ENCODE assay signal across 8 cellular contexts in the genomic region with DNA sequence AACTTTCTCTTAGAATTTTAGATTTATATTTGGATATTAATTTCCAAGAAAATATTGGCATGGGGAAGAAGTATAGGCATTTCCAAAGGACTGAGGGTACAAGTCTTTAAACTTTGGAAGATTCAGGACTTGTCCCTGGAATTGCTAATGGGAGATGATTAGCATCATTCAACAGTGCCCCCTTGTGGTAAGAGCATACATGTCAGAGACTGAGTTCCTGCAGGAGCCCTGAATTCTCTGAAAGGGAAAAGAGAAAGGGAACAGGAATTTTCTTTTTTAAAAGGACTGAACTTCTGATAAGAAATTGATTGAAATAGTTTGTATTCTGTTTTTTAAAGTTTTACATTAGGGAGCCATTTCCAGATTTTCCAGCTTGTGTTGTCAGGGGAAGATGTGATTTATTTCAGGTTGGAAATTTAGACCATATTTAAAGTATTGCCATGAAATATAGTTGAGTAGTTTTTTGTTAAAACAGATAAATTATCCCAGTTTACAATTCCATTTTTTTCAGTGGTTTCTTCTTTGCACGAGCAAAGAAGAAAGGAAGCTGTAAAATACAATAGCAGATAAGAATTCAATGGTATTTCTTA. TPM values are rescaled to one million over a fixed set of nuclear protein-coding genes. Genes with fewer than 3 reads are reported as not detected.
DNase-seq lines count a peak whose midpoint lies in the region; ATAC-seq and TF ChIP-seq lines count a peak whose summit lies in the region.

No MANE protein-coding gene starts in this region.

- CTCF ChIA-PET in activated naive CD4-positive, alpha-beta T cell treated with anti-CD3 and anti-CD28 coated beads for 36 hours (lab: Charles Lee), result interaction anchor here (0.7 to 4.1 kb wide), 16 partner anchors 11 to 622 kb away, joined by 3 to 29 read pairs (median 3); no protein-coding TSS in a partner anchor

- H3K9me3 ChIP-seq in MG63, result no peaks in the 10 kb centered on the region
- no peaks in the 10 kb centered on the region for H3K9me3 ChIP-seq in colonic mucosa
- H3K9me3 ChIP-seq in thoracic aorta, result no peaks in the 10 kb centered on the region

- H3K4me3 Mint-ChIP-seq in activated naive CD4-positive, alpha-beta T cell treated with anti-CD3 and anti-CD28 coated beads for 36 hours, result no peak overlapping the region

- no peaks in the 10 kb centered on the region for H3K36me3 Mint-ChIP-seq in activated naive CD4-positive, alpha-beta T cell treated with anti-CD3 and anti-CD28 coated beads for 36 hours (ENCODE audit: low read depth)

- no peaks in the 10 kb centered on the region for H3K9me3 Mint-ChIP-seq in activated naive CD4-positive, alpha-beta T cell treated with anti-CD3 and anti-CD28 coated beads for 36 hours

- no peak for ATAC-seq in thoracic aorta (ENCODE audit: insufficient number of reproducible peaks, low FRiP score, low read depth)
- ATAC-seq in HG03135 (IDR thresholded peaks at IDR 0.05; ENCODE audit: unreplicated experiment), result no peak

- H3K27ac ChIP-seq in colonic mucosa (no peak overlapping the region), thoracic aorta (peak overlapping the region; percentile 17 to 49)

- no peaks in the 10 kb centered on the region for H3K4me1 ChIP-seq in colonic mucosa
- peaks cover 10 to 36% of the 10 kb centered on the region in 2 donors for H3K4me1 ChIP-seq in thoracic aorta (ENCODE audit: control insufficient read depth in 1 of 2, low read depth in 2 of 2)

- H3K27me3 Mint-ChIP-seq in activated naive CD4-positive, alpha-beta T cell treated with anti-CD3 and anti-CD28 coated beads for 36 hours (ENCODE audit: low read depth), result no peaks in the 10 kb centered on the region

- peaks cover 4% of the 10 kb centered on the region for H3K4me1 Mint-ChIP-seq in activated naive CD4-positive, alpha-beta T cell treated with anti-CD3 and anti-CD28 coated beads for 36 hours (ENCODE audit: low read depth)

- TF ChIP-seq CTCF in colonic mucosa (IDR thresholded peaks at IDR 0.05), result peak; percentile 72
- peak; percentile 87 for TF ChIP-seq CTCF in thoracic aorta (IDR thresholded peaks at IDR 0.05)

- intact Hi-C loops in activated naive CD4-positive, alpha-beta T cell treated with anti-CD3 and anti-CD28 coated beads for 36 hours (cut with micrococcal nuclease), result loop anchor here (1.0 to 5.0 kb wide), 6 partner anchors 50 to 635 kb away; no protein-coding TSS in a partner anchor
- intact Hi-C loops in colonic mucosa (cut with DNase I), result loop anchor here (5.0 kb wide), 1 partner anchor 215 kb away; no protein-coding TSS in a partner anchor

- H3K36me3 ChIP-seq in MG63, result peaks cover 17% of the 10 kb centered on the region
- H3K36me3 ChIP-seq in colonic mucosa, result no peaks in the 10 kb centered on the region
- peaks cover 10% of the 10 kb centered on the region for H3K36me3 ChIP-seq in thoracic aorta

- H3K9ac ChIP-seq in colonic mucosa (ENCODE audit: low read depth in 2 of 2, low read length in 2 of 2), result no peak overlapping the region

- H3K4me3 ChIP-seq in MG63 (no peak overlapping the region), colonic mucosa (no peak overlapping the region), thoracic aorta (no peak overlapping the region)

- no peak overlapping the region for H3K27ac Mint-ChIP-seq in activated naive CD4-positive, alpha-beta T cell treated with anti-CD3 and anti-CD28 coated beads for 36 hours

- peak; percentile 44 for DNase-seq in activated naive CD4-positive, alpha-beta T cell treated with anti-CD3 and anti-CD28 coated beads for 36 hours
- no peak for DNase-seq in activated naive CD4-positive, alpha-beta T cell (lab: John Stamatoyannopoulos, UW)
- peak; percentile 25 for DNase-seq in MG63
- DNase-seq in SHP77 (lab: John Stamatoyannopoulos, UW), result peak; percentile 73 to 76
- DNase-seq in colonic mucosa, result peak; percentile 76
- DNase-seq in left kidney (ENCODE audit: low read depth, low spot score), result peak; percentile 88
- DNase-seq in thoracic aorta (ENCODE audit: low spot score), result peak; percentile 45

- H3K27me3 ChIP-seq in MG63 (no peaks in the 10 kb centered on the region), colonic mucosa (no peaks in the 10 kb centered on the region), thoracic aorta (replicated peaks; ENCODE audit: insufficient read depth) (no peaks in the 10 kb centered on the region)

RNA-seq across cellular contexts. Expression of a gene that starts 44.0 kb away (rescaled TPM):
- under 1 TPM; 0.19 to 0.22 TPM for total RNA-seq in activated naive CD4-positive, alpha-beta T cell treated with anti-CD3 and anti-CD28 coated beads for 36 hours
- 1.2 and 1.4 TPM in 2 replicates for total RNA-seq in MG63 (2014; rRNA removed; shearing (Covaris generic); ENCODE audit: low replicate concordance)
- 10 to 100 TPM; 33.4 to 58.5 TPM for total RNA-seq in colonic mucosa
- 1 to 10 TPM; 5.6 to 8.3 TPM for total RNA-seq in thoracic aorta

RNA-seq across cellular contexts. Expression of a gene that starts 58.4 kb away (rescaled TPM):
- 10 to 100 TPM; 53.1 to 57.6 TPM for total RNA-seq in activated naive CD4-positive, alpha-beta T cell treated with anti-CD3 and anti-CD28 coated beads for 36 hours
- 78.8 and 88.8 TPM in 2 replicates for total RNA-seq in MG63 (2014; rRNA removed; shearing (Covaris generic); ENCODE audit: low replicate concordance)
- 10 to 100 TPM; 85.8 to 90.7 TPM for total RNA-seq in colonic mucosa
- 10 to 100 TPM; 32.7 to 55.9 TPM for total RNA-seq in thoracic aorta

Comparison
In these comparisons a context has a peak if more than half of its experiments do, and no peak if none do; other contexts are left out.
1. DNase-seq: peak in activated naive CD4-positive, alpha-beta T cell treated with anti-CD3 and anti-CD28 coated beads for 36 hours (single experiment), MG63 (single experiment), SHP77 (2 of 2), colonic mucosa (single experiment), left kidney (single experiment) and thoracic aorta (single experiment); none in activated naive CD4-positive, alpha-beta T cell (0 of 4).